In genomic region chr10:12264204-12264908, GRCh38 we compare ENCODE assay signal across 1 cellular context.
A peak's percentile ranks its signal among the peaks of the same experiment; 100 is the strongest.
TF ChIP-seq lines count a peak whose summit lies in the region.

No MANE protein-coding gene starts in this region.

TF ChIP-seq in HEK293, 187 proteins besides CTCF, POLR2A, EP300 and RAD21 (continued from another document and continues in another):
- TF ChIP-seq ZNF433 (tag by site-specific recombination; IDR thresholded peaks at IDR 0.05; ENCODE audit: low read depth) (no peak), ZBTB20 (tag by site-specific recombination; IDR thresholded peaks at IDR 0.05) (no peak), ZBTB48 (tag by site-specific recombination; IDR thresholded peaks at IDR 0.05) (no peak), ZNF423 (tag by site-specific recombination; IDR thresholded peaks at IDR 0.05) (no peak; the same call in 1 of the 2 replicates), ZNF16 (tag by site-specific recombination; IDR thresholded peaks at IDR 0.05; ENCODE audit: low read depth) (no peak), ZNF558 (tag by site-specific recombination; IDR thresholded peaks at IDR 0.05) (no peak), ZNF398 (tag by site-specific recombination; IDR thresholded peaks at IDR 0.05) (no peak), ZNF211 (tag by site-specific recombination; IDR thresholded peaks at IDR 0.05; ENCODE audit: low read depth) (no peak), ZNF354C (tag by site-specific recombination; IDR thresholded peaks at IDR 0.05; ENCODE audit: borderline replicate concordance, low read depth) (no peak), GLI2 (tag by site-specific recombination; IDR thresholded peaks at IDR 0.05; ENCODE audit: borderline replicate concordance, low read depth) (no peak), ZBTB10 (tag by site-specific recombination; IDR thresholded peaks at IDR 0.05) (no peak), ZFP3 (tag by site-specific recombination; IDR thresholded peaks at IDR 0.05; ENCODE audit: low read depth) (no peak), ZNF311 (tag by site-specific recombination; IDR thresholded peaks at IDR 0.05; ENCODE audit: borderline replicate concordance) (no peak), ZNF426 (tag by site-specific recombination; IDR thresholded peaks at IDR 0.05) (no peak), KLF9 (tag by site-specific recombination; IDR thresholded peaks at IDR 0.05; ENCODE audit: low read depth) (peak; percentile 61; the same call in 1 of the 2 replicates), ZNF169 (tag by site-specific recombination; IDR thresholded peaks at IDR 0.05) (no peak), OSR2 (tag by site-specific recombination; IDR thresholded peaks at IDR 0.05) (peak; percentile 26; the same call in 1 of the 2 replicates), ZBTB6 (tag by site-specific recombination; IDR thresholded peaks at IDR 0.05) (peak; percentile 53; the same call in 1 of the 2 replicates), ZNF626 (tag by site-specific recombination; IDR thresholded peaks at IDR 0.05) (no peak), TSHZ1 (tag by site-specific recombination; IDR thresholded peaks at IDR 0.05; ENCODE audit: borderline replicate concordance) (no peak), ZNF555 (tag by site-specific recombination; conservative IDR thresholded peaks at IDR 0.05) (no peak), ZNF214 (tag by site-specific recombination; IDR thresholded peaks at IDR 0.05; ENCODE audit: borderline replicate concordance) (no peak), ZNF133 (tag by site-specific recombination; IDR thresholded peaks at IDR 0.05) (no peak), ZNF221 (tag by site-specific recombination; IDR thresholded peaks at IDR 0.05; ENCODE audit: borderline replicate concordance) (no peak), ZNF792 (tag by site-specific recombination; IDR thresholded peaks at IDR 0.05) (no peak), ZNF223 (tag by site-specific recombination; IDR thresholded peaks at IDR 0.05) (no peak), ZFP41 (tag by site-specific recombination; IDR thresholded peaks at IDR 0.05; ENCODE audit: borderline replicate concordance) (no peak), KLF8 (tag by site-specific recombination; IDR thresholded peaks at IDR 0.05) (peak; percentile 84), ZNF513 (tag by site-specific recombination; IDR thresholded peaks at IDR 0.05) (no peak), BCL11A (tag by site-specific recombination; IDR thresholded peaks at IDR 0.05; ENCODE audit: low read depth) (no peak), ZNF138 (tag by site-specific recombination; IDR thresholded peaks at IDR 0.05; ENCODE audit: borderline replicate concordance) (no peak), GLIS2 (tag by site-specific recombination; IDR thresholded peaks at IDR 0.05) (no peak), ZNF692 (tag by site-specific recombination; IDR thresholded peaks at IDR 0.05) (peak; percentile 69; the same call in 1 of the 2 replicates), ZBTB49 (tag by site-specific recombination; IDR thresholded peaks at IDR 0.05; ENCODE audit: low read depth) (no peak), IKZF3 (tag by site-specific recombination; IDR thresholded peaks at IDR 0.05) (peak; percentile 49), GLI4 (tag by site-specific recombination; IDR thresholded peaks at IDR 0.05) (no peak), MYNN (tag by site-specific recombination; IDR thresholded peaks at IDR 0.05; ENCODE audit: borderline replicate concordance) (no peak), GLIS1 (tag by site-specific recombination; IDR thresholded peaks at IDR 0.05) (peak; percentile 33), ZNF292 (tag by site-specific recombination; IDR thresholded peaks at IDR 0.05; ENCODE audit: borderline replicate concordance, low read depth) (no peak), ZNF341 (tag by site-specific recombination; IDR thresholded peaks at IDR 0.05; ENCODE audit: low read depth) (peak; percentile 68), KLF1 (tag by site-specific recombination; IDR thresholded peaks at IDR 0.05) (peak; percentile 77), ZNF157 (tag by site-specific recombination; IDR thresholded peaks at IDR 0.05) (no peak), ZBTB8A (tag by site-specific recombination; IDR thresholded peaks at IDR 0.05) (no peak), ZNF473 (tag by site-specific recombination; IDR thresholded peaks at IDR 0.05) (no peak), YY2 (tag by site-specific recombination; IDR thresholded peaks at IDR 0.05) (0 out of 2 replicates have a peak, but pooled peaks have one; percentile 17), ZSCAN18 (tag by site-specific recombination; IDR thresholded peaks at IDR 0.05) (no peak), ZNF24 (tag by site-specific recombination; IDR thresholded peaks at IDR 0.05) (peak; percentile 58), FEZF1 (tag by site-specific recombination; IDR thresholded peaks at IDR 0.05) (no peak), REPIN1 (tag by site-specific recombination; IDR thresholded peaks at IDR 0.05; ENCODE audit: low read depth) (no peak), ZBTB26 (tag by site-specific recombination; optimal IDR thresholded peaks at IDR 0.05) (peak; percentile 57), ZNF791 (tag by site-specific recombination; IDR thresholded peaks at IDR 0.05) (no peak), SCRT2 (tag by site-specific recombination; IDR thresholded peaks at IDR 0.05) (no peak), ZNF112 (tag by site-specific recombination; IDR thresholded peaks at IDR 0.05) (no peak)
